Comparison of ENCODE assay signal across 1 cellular context in genomic region chr19:19319725-19320361, GRCh38.
TF ChIP-seq lines count a peak whose summit lies in the region.

No MANE protein-coding gene starts in this region.

TF ChIP-seq in K562, 482 proteins besides CTCF, POLR2A, EP300 and RAD21 (continues in another document):
- TF ChIP-seq ETS1 (conservative IDR thresholded peaks at IDR 0.05; ENCODE audit: control insufficient read depth, low read depth, low read length) (no peak), RB1 (IDR thresholded peaks at IDR 0.05; ENCODE audit: low read depth) (0 out of 2 replicates have a peak, but pooled peaks have one; percentile 52), FOXA3 (CRISPR knock-in tag; conservative IDR thresholded peaks at IDR 0.05 in 1 of 2, IDR thresholded peaks at IDR 0.05 in 1 of 2) (0 out of 4 replicates have a peak, but pooled peaks of 1 of the 2 experiments have one; percentile 22), GATAD2A (IDR thresholded peaks at IDR 0.05) (0 out of 2 replicates have a peak, but pooled peaks have one; percentile 41), EGR1 (conservative IDR thresholded peaks at IDR 0.05) (peak; percentile 84), BRF1 (IDR thresholded peaks at IDR 0.05; ENCODE audit: borderline replicate concordance, extremely low read depth, insufficient read length) (no peak), ZNF280B (CRISPR knock-in tag; IDR thresholded peaks at IDR 0.05) (no peak), FIP1L1 (IDR thresholded peaks at IDR 0.05; ENCODE audit: low read depth, low read length, poor library complexity, severe bottlenecking) (peak; percentile 32), TOE1 (IDR thresholded peaks at IDR 0.05; ENCODE audit: borderline replicate concordance) (no peak), TOE1 (CRISPR knock-in tag; IDR thresholded peaks at IDR 0.05; ENCODE audit: borderline replicate concordance, low read depth) (no peak), AFF4 (CRISPR knock-in tag; IDR thresholded peaks at IDR 0.05) (no peak), CC2D1A (IDR thresholded peaks at IDR 0.05) (no peak), HDAC2 (IDR thresholded peaks at IDR 0.05) (peak; percentile 77; the same call in 1 of the 2 replicates), DDX20 (tag; IDR thresholded peaks at IDR 0.05; ENCODE audit: low read depth) (no peak), KLF6 (CRISPR knock-in tag; IDR thresholded peaks at IDR 0.05; ENCODE audit: borderline replicate concordance) (no peak), ILK (tag; IDR thresholded peaks at IDR 0.05; ENCODE audit: borderline replicate concordance, low read depth) (no peak), MLLT1 (IDR thresholded peaks at IDR 0.05) (0 out of 4 replicates have a peak, but pooled peaks of 1 of the 2 experiments have one; percentile 17), TAF7 (tag; IDR thresholded peaks at IDR 0.05) (0 out of 2 replicates have a peak, but pooled peaks have one; percentile 71), GABPB1 (CRISPR knock-in tag; IDR thresholded peaks at IDR 0.05) (no peak), ZNF232 (CRISPR knock-in tag; IDR thresholded peaks at IDR 0.05) (0 out of 2 replicates have a peak, but pooled peaks have one; percentile 39), MYNN (IDR thresholded peaks at IDR 0.05) (no peak), MYNN (CRISPR knock-in tag; IDR thresholded peaks at IDR 0.05) (no peak), ZNF316 (IDR thresholded peaks at IDR 0.05) (peak; percentile 83), LCOR (CRISPR knock-in tag; IDR thresholded peaks at IDR 0.05) (no peak), PHF21A (IDR thresholded peaks at IDR 0.05; ENCODE audit: borderline replicate concordance, low read depth) (0 out of 2 replicates have a peak, but pooled peaks have one; percentile 13), TRIM24 (IDR thresholded peaks at IDR 0.05) (0 out of 4 replicates have a peak, but pooled peaks of 1 of the 2 experiments have one; percentile 37), BRF2 (IDR thresholded peaks at IDR 0.05; ENCODE audit: borderline replicate concordance, insufficient read depth, insufficient read length) (no peak), NRF1 (conservative IDR thresholded peaks at IDR 0.05 in 1 of 2, IDR thresholded peaks at IDR 0.05 in 1 of 2) (no peak), MTA2 (IDR thresholded peaks at IDR 0.05; ENCODE audit: low read depth) (no peak), CCNT2 (IDR thresholded peaks at IDR 0.05; ENCODE audit: borderline replicate concordance, extremely low read depth, insufficient read length, low read depth, low read length) (no peak), POLR2H (tag; IDR thresholded peaks at IDR 0.05; ENCODE audit: low read depth) (no peak), PHF20 (IDR thresholded peaks at IDR 0.05; ENCODE audit: partially characterized antibody) (peak; percentile 75), MCM5 (IDR thresholded peaks at IDR 0.05; ENCODE audit: low read depth) (no peak), TEAD1 (CRISPR knock-in tag; IDR thresholded peaks at IDR 0.05) (no peak), EHMT2 (IDR thresholded peaks at IDR 0.05) (no peak), CXXC5 (CRISPR knock-in tag; IDR thresholded peaks at IDR 0.05) (no peak), PHTF2 (CRISPR knock-in tag; IDR thresholded peaks at IDR 0.05) (no peak), STAT6 (CRISPR knock-in tag; IDR thresholded peaks at IDR 0.05) (0 out of 2 replicates have a peak, but pooled peaks have one; percentile 28), GTF2F1 (IDR thresholded peaks at IDR 0.05; ENCODE audit: low read depth, low read length) (no peak), KAT7 (CRISPR knock-in tag; IDR thresholded peaks at IDR 0.05; ENCODE audit: borderline replicate concordance) (0 out of 2 replicates have a peak, but pooled peaks have one; percentile 12), PCBP2 (IDR thresholded peaks at IDR 0.05; ENCODE audit: low read depth, low read length, poor library complexity, severe bottlenecking) (no peak), CHD1 (IDR thresholded peaks at IDR 0.05; ENCODE audit: low read length) (peak; percentile 60), HMGN3 (IDR thresholded peaks at IDR 0.05; ENCODE audit: borderline replicate concordance, extremely low read depth, insufficient read length, low read depth, low read length) (no peak), CEBPZ (IDR thresholded peaks at IDR 0.05; ENCODE audit: borderline replicate concordance, low read depth, low read length) (no peak), CREB5 (CRISPR knock-in tag; IDR thresholded peaks at IDR 0.05) (no peak)
